ENCODE assay signal across 1 cellular context in genomic region chr9:24509850-24510249, GRCh38.
TF ChIP-seq lines count a peak whose summit lies in the region.

No MANE protein-coding gene starts in this region.

TF ChIP-seq in H1, 55 proteins besides CTCF, POLR2A, EP300 and RAD21 (continued from another document):
- TF ChIP-seq TEAD4 (IDR thresholded peaks at IDR 0.05; ENCODE audit: low read depth, low read length) (no peak), SAP30 (IDR thresholded peaks at IDR 0.05; ENCODE audit: insufficient read depth, insufficient replicate concordance, low read length) (no peak), TAF1 (IDR thresholded peaks at IDR 0.05; ENCODE audit: low read depth, low read length) (no peak), POU5F1 (IDR thresholded peaks at IDR 0.05; ENCODE audit: low read depth, low read length) (no peak), KDM4A (IDR thresholded peaks at IDR 0.05; ENCODE audit: low read depth, low read length, severe bottlenecking) (no peak), RXRA (IDR thresholded peaks at IDR 0.05; ENCODE audit: insufficient read depth, low read depth, low read length) (no peak), SP2 (IDR thresholded peaks at IDR 0.05; ENCODE audit: low read length) (no peak), JUND (IDR thresholded peaks at IDR 0.05; ENCODE audit: low read length) (no peak)
- TF ChIP-seq, protein P1, sequence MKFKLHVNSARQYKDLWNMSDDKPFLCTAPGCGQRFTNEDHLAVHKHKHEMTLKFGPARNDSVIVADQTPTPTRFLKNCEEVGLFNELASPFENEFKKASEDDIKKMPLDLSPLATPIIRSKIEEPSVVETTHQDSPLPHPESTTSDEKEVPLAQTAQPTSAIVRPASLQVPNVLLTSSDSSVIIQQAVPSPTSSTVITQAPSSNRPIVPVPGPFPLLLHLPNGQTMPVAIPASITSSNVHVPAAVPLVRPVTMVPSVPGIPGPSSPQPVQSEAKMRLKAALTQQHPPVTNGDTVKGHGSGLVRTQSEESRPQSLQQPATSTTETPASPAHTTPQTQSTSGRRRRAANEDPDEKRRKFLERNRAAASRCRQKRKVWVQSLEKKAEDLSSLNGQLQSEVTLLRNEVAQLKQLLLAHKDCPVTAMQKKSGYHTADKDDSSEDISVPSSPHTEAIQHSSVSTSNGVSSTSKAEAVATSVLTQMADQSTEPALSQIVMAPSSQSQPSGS (IDR thresholded peaks at IDR 0.05; ENCODE audit: low read length) = no peak
TF ChIP-seq in H1: peak in this region for 0.
